8 cellular contexts compared by ENCODE assay signal in genomic region chr15:68252925-68253534, GRCh38. TPM values are rescaled to one million over a fixed set of nuclear protein-coding genes. Genes with fewer than 3 reads are reported as not detected.
DNase-seq lines count a peak whose midpoint lies in the region; ATAC-seq, FAIRE-seq and TF ChIP-seq lines count a peak whose summit lies in the region.

No MANE protein-coding gene starts in this region.

- TF ChIP-seq POLR2A in NB4 (IDR thresholded peaks at IDR 0.05; ENCODE audit: extremely low read depth, insufficient read length), result no peak
- no peak for TF ChIP-seq POLR2A in thyroid gland (IDR thresholded peaks at IDR 0.05)

- CTCF ChIA-PET in activated naive CD4-positive, alpha-beta T cell treated with anti-CD3 and anti-CD28 coated beads for 36 hours (lab: Charles Lee), result interaction anchor here (0.6 to 7.6 kb wide), 27 partner anchors 9 to 372 kb away, joined by 3 to 84 read pairs (median 4); partner anchors contain the start of gene FEM1B

- ATAC-seq in GM19452 (IDR thresholded peaks at IDR 0.05; ENCODE audit: unreplicated experiment), result no peak

- FAIRE-seq in bronchial epithelial cell (lab: Jason Lieb, UNC), result peak; percentile 13

- WGBS in thyroid gland, 2 donors, result 27 to 33% methylated on average over 7 of the region's 7 CpGs

- H3K4me3 ChIP-seq in NB4 (ENCODE audit: low read depth, low read length) (no peak overlapping the region), bronchial epithelial cell (ENCODE audit: low read depth, low read length) (no peak overlapping the region), thyroid gland (replicated peaks in 1 of 3) (no peak overlapping the region)

- no peaks in the 10 kb centered on the region for H3K9me3 Mint-ChIP-seq in activated naive CD4-positive, alpha-beta T cell treated with anti-CD3 and anti-CD28 coated beads for 36 hours

- H3K27me3 ChIP-seq in bronchial epithelial cell (ENCODE audit: control insufficient read depth, insufficient read depth, low read length), result no peaks in the 10 kb centered on the region
- no peaks in the 10 kb centered on the region for H3K27me3 ChIP-seq in thyroid gland

- H3K36me3 ChIP-seq in bronchial epithelial cell (ENCODE audit: control insufficient read depth, insufficient read depth, low read length) (no peaks in the 10 kb centered on the region), thyroid gland (no peaks in the 10 kb centered on the region)

- no peak overlapping the region for H3K4me3 Mint-ChIP-seq in activated naive CD4-positive, alpha-beta T cell treated with anti-CD3 and anti-CD28 coated beads for 36 hours

- no peaks in the 10 kb centered on the region for H3K4me1 Mint-ChIP-seq in activated naive CD4-positive, alpha-beta T cell treated with anti-CD3 and anti-CD28 coated beads for 36 hours (ENCODE audit: low read depth)

- intact Hi-C loops in activated naive CD4-positive, alpha-beta T cell treated with anti-CD3 and anti-CD28 coated beads for 36 hours (cut with micrococcal nuclease), result loop anchor here (1.0 to 5.0 kb wide), 4 partner anchors 46 to 299 kb away; no protein-coding TSS in a partner anchor
- intact Hi-C loops in thyroid gland (cut with DNase I), result no loop called here

- no peak overlapping the region for H3K27ac ChIP-seq in thyroid gland

- H3K36me3 Mint-ChIP-seq in activated naive CD4-positive, alpha-beta T cell treated with anti-CD3 and anti-CD28 coated beads for 36 hours (ENCODE audit: low read depth), result no peaks in the 10 kb centered on the region

- peaks cover 3% of the 10 kb centered on the region for H3K27me3 Mint-ChIP-seq in activated naive CD4-positive, alpha-beta T cell treated with anti-CD3 and anti-CD28 coated beads for 36 hours (ENCODE audit: low read depth)

- TF ChIP-seq CTCF in NB4 (IDR thresholded peaks at IDR 0.05; ENCODE audit: low read depth, low read length), result peak; percentile 73
- peak; percentile 69 for TF ChIP-seq CTCF in bronchial epithelial cell (IDR thresholded peaks at IDR 0.05; ENCODE audit: insufficient read depth, low read length, severe bottlenecking)
- peak; percentile 64 to 91 (median 80) for TF ChIP-seq CTCF in thyroid gland (IDR thresholded peaks at IDR 0.05)

- peaks cover 4 to 11% of the 10 kb centered on the region in 2 donors for H3K4me1 ChIP-seq in thyroid gland

- no peak overlapping the region for H3K27ac Mint-ChIP-seq in activated naive CD4-positive, alpha-beta T cell treated with anti-CD3 and anti-CD28 coated beads for 36 hours

- no peaks in the 10 kb centered on the region for H3K9me3 ChIP-seq in thyroid gland

- peak; percentile 62 for DNase-seq in activated naive CD4-positive, alpha-beta T cell treated with anti-CD3 and anti-CD28 coated beads for 36 hours
- DNase-seq in activated naive CD4-positive, alpha-beta T cell treated with Interleukin-2 at 50 U/mL for 16 hours, result no peak
- DNase-seq in NB4 (ENCODE audit: low read depth), result peak; percentile 83
- peak; percentile 87 for DNase-seq in RPMI8226
- peak; percentile 79 for DNase-seq in bronchial epithelial cell (ENCODE audit: low read depth)
- peak; percentile 77 for DNase-seq in kidney glomerular epithelial cell (lab: John Stamatoyannopoulos, UW)
- DNase-seq in thyroid gland, result peak; percentile 30 to 37

RNA-seq across cellular contexts. Expression of gene CLN6, which starts 23.5 kb away (rescaled TPM):
- total RNA-seq in activated naive CD4-positive, alpha-beta T cell treated with anti-CD3 and anti-CD28 coated beads for 36 hours, result 10 to 100 TPM; 30.5 to 34.2 TPM
- 6.1 and 8.2 TPM in 2 replicates for total RNA-seq in bronchial epithelial cell
- 10 to 100 TPM; 24.8 to 34.3 (median 32.4) TPM for total RNA-seq in thyroid gland

RNA-seq across cellular contexts. Expression of gene FEM1B, which starts 24.5 kb away (rescaled TPM):
- total RNA-seq in activated naive CD4-positive, alpha-beta T cell treated with anti-CD3 and anti-CD28 coated beads for 36 hours, result 10 to 100 TPM; 30.3 to 34.2 TPM
- total RNA-seq in bronchial epithelial cell, result 73.5 and 94.2 TPM in 2 replicates
- 10 to 100 TPM; 43.2 to 60.4 (median 45.2) TPM for total RNA-seq in thyroid gland

RNA-seq across cellular contexts. Expression of gene CALML4, which starts 47.9 kb away (rescaled TPM):
- total RNA-seq in activated naive CD4-positive, alpha-beta T cell treated with anti-CD3 and anti-CD28 coated beads for 36 hours, result 10 to 100 TPM in 1 of 2 experiments, 1 to 10 TPM in 1; 8.5 to 11.4 TPM
- 4.5 and 6.4 TPM in 2 replicates for total RNA-seq in bronchial epithelial cell
- 1 to 10 TPM; 3.0 to 5.1 (median 3.8) TPM for total RNA-seq in thyroid gland
